In genomic region chr9:109143881-109144562, GRCh38 we compare ENCODE assay signal across 8 cellular contexts. TPM values are rescaled to one million over a fixed set of nuclear protein-coding genes. Genes with fewer than 3 reads are reported as not detected.
DNase-seq lines count a peak whose midpoint lies in the region; ATAC-seq lines count a peak whose summit lies in the region.

No MANE protein-coding gene starts in this region.

- CTCF ChIA-PET in activated CD4-positive, alpha-beta T cell treated with anti-CD3 and anti-CD28 coated beads for 36 hours (lab: Charles Lee) = interaction anchor here (0.7 kb wide), 1 partner anchor 14 kb away, joined by 3 read pairs; no protein-coding TSS in a partner anchor

- H3K4me1 Mint-ChIP-seq in activated CD4-positive, alpha-beta T cell treated with anti-CD3 and anti-CD28 coated beads for 36 hours = peaks cover 4% of the 10 kb centered on the region
- peaks cover 7 to 8% of the 10 kb centered on the region in 2 donors for H3K4me1 Mint-ChIP-seq in immature natural killer cell

- no peaks in the 10 kb centered on the region for H3K36me3 Mint-ChIP-seq in activated CD4-positive, alpha-beta T cell treated with anti-CD3 and anti-CD28 coated beads for 36 hours (ENCODE audit: low read depth)
- H3K36me3 Mint-ChIP-seq in immature natural killer cell = no peaks in the 10 kb centered on the region

- H3K27me3 Mint-ChIP-seq in activated CD4-positive, alpha-beta T cell treated with anti-CD3 and anti-CD28 coated beads for 36 hours = peaks cover 4% of the 10 kb centered on the region
- H3K27me3 Mint-ChIP-seq in immature natural killer cell (ENCODE audit: low read depth in 3 of 3) = peaks cover 0 to 5% (median 1%) of the 10 kb centered on the region in 3 donors

- peak; percentile 74 for ATAC-seq in activated CD4-positive, alpha-beta T cell treated with anti-CD3 and anti-CD28 coated beads for 36 hours
- peak; percentile 97 for ATAC-seq in GM21367 (IDR thresholded peaks at IDR 0.05; ENCODE audit: unreplicated experiment)
- ATAC-seq in HG03460 (IDR thresholded peaks at IDR 0.05; ENCODE audit: unreplicated experiment) = peak; percentile 97

- no peak overlapping the region for H3K27ac Mint-ChIP-seq in activated CD4-positive, alpha-beta T cell treated with anti-CD3 and anti-CD28 coated beads for 36 hours
- no peak overlapping the region for H3K27ac Mint-ChIP-seq in immature natural killer cell

- no peak overlapping the region for H3K4me3 Mint-ChIP-seq in activated CD4-positive, alpha-beta T cell treated with anti-CD3 and anti-CD28 coated beads for 36 hours
- peak overlapping the region in 2 of 5 donors; percentile 27 to 43 for H3K4me3 Mint-ChIP-seq in immature natural killer cell

- H3K9me3 Mint-ChIP-seq in activated CD4-positive, alpha-beta T cell treated with anti-CD3 and anti-CD28 coated beads for 36 hours (ENCODE audit: low read depth) = no peaks in the 10 kb centered on the region
- H3K9me3 Mint-ChIP-seq in immature natural killer cell = peaks cover 0 to 4% (median 0%) of the 10 kb centered on the region in 6 donors

- POLR2A ChIA-PET in activated CD4-positive, alpha-beta T cell treated with anti-CD3 and anti-CD28 coated beads for 36 hours (lab: Charles Lee) = no interaction called here

- DNase-seq in activated CD4-positive, alpha-beta T cell treated with anti-CD3 and anti-CD28 coated beads for 36 hours = peak; percentile 31
- DNase-seq in activated CD4-positive, alpha-beta T cell treated with anti-CD3 and anti-CD28 coated beads, Interleukin-2, amount 50 U/mL, for 1 hour = no peak
- peak; percentile 10 to 56 for DNase-seq in SW 1271 (lab: John Stamatoyannopoulos, UW)
- peak; percentile 6 to 23 (median 17) for DNase-seq in immature natural killer cell
- no peak for DNase-seq in stimulated activated CD8-positive, alpha-beta memory T cell treated with anti-CD3 and anti-CD28 coated beads, Interleukin-4, amount 100 ng/mL, for 48 hours
- no peak for DNase-seq in NCI-H2107 treated with DMSO at 0.1 percent for 48 hours (lab: John Stamatoyannopoulos, UW; ENCODE audit: unreplicated experiment)

- intact Hi-C loops in activated CD4-positive, alpha-beta T cell treated with anti-CD3 and anti-CD28 coated beads for 36 hours (cut with DNase I, micrococcal nuclease) = no loop called here

RNA-seq across cellular contexts. Expression of gene FRRS1L, which starts 23.0 kb away (rescaled TPM):
- not detected for total RNA-seq in activated CD4-positive, alpha-beta T cell treated with anti-CD3 and anti-CD28 coated beads for 36 hours
- polyA plus RNA-seq in immature natural killer cell = not detected

RNA-seq across cellular contexts. Expression of gene TMEM245, which starts 24.3 kb away (rescaled TPM):
- 10 to 100 TPM; 24.0 to 24.5 TPM for total RNA-seq in activated CD4-positive, alpha-beta T cell treated with anti-CD3 and anti-CD28 coated beads for 36 hours
- 10 to 100 TPM; 13.1 to 29.8 (median 20.8) TPM for polyA plus RNA-seq in immature natural killer cell

Comparison
In these comparisons a context has a peak if more than half of its experiments do, and no peak if none do; other contexts are left out.
1. DNase-seq: peak in activated CD4-positive, alpha-beta T cell treated with anti-CD3 and anti-CD28 coated beads for 36 hours (single experiment), SW 1271 (2 of 2) and immature natural killer cell (3 of 3); none in activated CD4-positive, alpha-beta T cell treated with anti-CD3 and anti-CD28 coated beads, Interleukin-2, amount 50 U/mL, for 1 hour (single experiment), stimulated activated CD8-positive, alpha-beta memory T cell treated with anti-CD3 and anti-CD28 coated beads, Interleukin-4, amount 100 ng/mL, for 48 hours (single experiment) and NCI-H2107 treated with DMSO at 0.1 percent for 48 hours (single experiment).
2. Peak in every context shown above with its lines, with median percentiles within 50 percentile points of each other: ATAC-seq.